13 cellular contexts compared by ENCODE assay signal in the genomic region with DNA sequence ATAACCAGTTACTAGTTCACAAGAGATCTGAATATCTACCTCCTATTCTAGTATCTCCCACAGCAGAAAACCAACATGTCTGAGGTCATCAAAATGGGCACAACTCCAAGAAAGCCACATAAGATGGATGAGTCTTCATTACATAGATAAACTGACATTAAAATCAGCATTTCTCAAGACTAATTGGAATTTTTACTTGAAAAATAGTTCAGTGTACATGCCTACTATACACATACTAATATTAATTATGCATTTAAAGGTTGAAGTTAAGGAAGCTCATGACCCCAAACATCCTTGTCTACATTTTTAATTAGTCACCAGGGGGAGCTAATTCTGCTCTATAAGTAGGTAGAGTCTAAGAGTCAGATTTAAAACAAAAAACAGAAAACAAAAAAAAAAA. TPM values are rescaled to one million over a fixed set of nuclear protein-coding genes. Genes with fewer than 3 reads are reported as not detected.
DNase-seq lines count a peak whose midpoint lies in the region; ATAC-seq and TF ChIP-seq lines count a peak whose summit lies in the region.
"Had no signal": no experiment of that assay in that cellular context is flagged by ENCODE, and none has a peak within 500 bp of the region (broad histone marks: within the 10 kb centered on the region; RNA-seq: fewer than 3 reads in every experiment).

No MANE protein-coding gene starts in this region.

- no peaks in the 10 kb centered on the region for H3K4me1 Mint-ChIP-seq in activated CD4-positive, alpha-beta T cell treated with anti-CD3 and anti-CD28 coated beads for 36 hours

- H3K27me3 ChIP-seq in HCT116 (ENCODE audit: insufficient read depth, low read length), result no peaks in the 10 kb centered on the region
- H3K27me3 ChIP-seq in RWPE2 (ENCODE audit: insufficient read depth, poor library complexity, severe bottlenecking), result peaks cover 2% of the 10 kb centered on the region
- H3K27me3 ChIP-seq: ascending aorta had no signal

- POLR2A ChIA-PET in HCT116 (lab: Charles Lee), result no interaction called here
- POLR2A ChIA-PET in activated CD4-positive, alpha-beta T cell treated with anti-CD3 and anti-CD28 coated beads for 36 hours (lab: Charles Lee), result no interaction called here

- H3K27ac Mint-ChIP-seq in activated CD4-positive, alpha-beta T cell treated with anti-CD3 and anti-CD28 coated beads for 36 hours, result no peak overlapping the region

- no peak overlapping the region for H3K4me3 Mint-ChIP-seq in activated CD4-positive, alpha-beta T cell treated with anti-CD3 and anti-CD28 coated beads for 36 hours

- H2AFZ ChIP-seq in HCT116 (ENCODE audit: low read depth, low read length, poor library complexity, severe bottlenecking), result no peak overlapping the region

- intact Hi-C loops in HCT116 (cut with micrococcal nuclease), result no loop called here
- intact Hi-C loops in activated CD4-positive, alpha-beta T cell treated with anti-CD3 and anti-CD28 coated beads for 36 hours (cut with DNase I, micrococcal nuclease), result no loop called here

- H3K4me2 ChIP-seq in HCT116 (ENCODE audit: low read length), result no peak overlapping the region

- peak; percentile 13 for DNase-seq in AG08395 (ENCODE audit: low spot score)
- DNase-seq in HCT116 (ENCODE audit: low read depth, low spot score), result peak; percentile 7
- DNase-seq in RWPE2 (ENCODE audit: low spot score), result no peak
- peak; percentile 54 for DNase-seq in fibroblast of pulmonary artery (ENCODE audit: low read depth)
- no peak for DNase-seq in activated CD4-positive, alpha-beta T cell treated with anti-CD3 and anti-CD28 coated beads for 36 hours
- DNase-seq: activated CD4-positive, alpha-beta T cell treated with anti-CD3 and anti-CD28 coated beads for 48 hours; NCI-H526 treated with DMSO at 0.1 percent for 48 hours; right lobe of liver; stimulated activated naive CD4-positive, alpha-beta T cell had no signal

- no peaks in the 10 kb centered on the region for H3K79me2 ChIP-seq in HCT116 (ENCODE audit: insufficient read depth, low read length)

- no peaks in the 10 kb centered on the region for H3K36me3 ChIP-seq in HCT116 (ENCODE audit: control insufficient read depth in 1 of 2, insufficient read depth in 2 of 2, low read length in 2 of 2)
- H3K36me3 ChIP-seq in RWPE2 (ENCODE audit: low read depth), result no peaks in the 10 kb centered on the region
- H3K36me3 ChIP-seq: ascending aorta, right lobe of liver had no signal

- RAD21 ChIA-PET in HCT116 (lab: Charles Lee; ENCODE audit: low non-redundant PET in 1 of 2, low total read pairs in 2 of 2, uncharacterized antibody in 2 of 2, unreplicated experiment in 2 of 2), result no interaction called here

- no peak overlapping the region for H3K4me3 ChIP-seq in HCT116 (replicated peaks in 1 of 2; ENCODE audit: low read depth in 1 of 2, low read length in 2 of 2)
- H3K4me3 ChIP-seq in RWPE2 (ENCODE audit: severe bottlenecking), result no peak overlapping the region
- H3K4me3 ChIP-seq in fibroblast of pulmonary artery (replicated peaks; ENCODE audit: low read depth, low read length), result no peak overlapping the region
- H3K4me3 ChIP-seq: ascending aorta, right lobe of liver had no signal

- TF ChIP-seq POLR2A in HCT116 (IDR thresholded peaks at IDR 0.05; ENCODE audit: borderline replicate concordance, extremely low read depth, insufficient read depth, insufficient read length), result no peak

- TF ChIP-seq RAD21 in HCT116 (IDR thresholded peaks at IDR 0.05; ENCODE audit: low read depth), result no peak

- ATAC-seq in HCT116 (no peak), RWPE2 (ENCODE audit: low read depth) (no peak), GM18858 (IDR thresholded peaks at IDR 0.05; ENCODE audit: unreplicated experiment) (no peak), GM18867 (IDR thresholded peaks at IDR 0.05; ENCODE audit: unreplicated experiment) (no peak), GM18519 (IDR thresholded peaks at IDR 0.05; ENCODE audit: low FRiP score, unreplicated experiment) (no peak)
- ATAC-seq in activated CD4-positive, alpha-beta T cell treated with anti-CD3 and anti-CD28 coated beads for 36 hours, result no peak
- ATAC-seq: right lobe of liver had no signal

- H3K9me3 ChIP-seq in HCT116 (ENCODE audit: control insufficient read depth in 1 of 2, insufficient read depth in 1 of 2, low read depth in 1 of 2, low read length in 2 of 2) (no peaks in the 10 kb centered on the region), RWPE2 (ENCODE audit: severe bottlenecking) (no peaks in the 10 kb centered on the region)
- H3K9me3 ChIP-seq: ascending aorta had no signal

- no peak overlapping the region for H3K27ac ChIP-seq in HCT116 (ENCODE audit: low read depth, low read length)
- no peak overlapping the region for H3K27ac ChIP-seq in RWPE2 (ENCODE audit: poor library complexity, severe bottlenecking)
- H3K27ac ChIP-seq: ascending aorta, right lobe of liver had no signal

- no peaks in the 10 kb centered on the region for H3K36me3 Mint-ChIP-seq in activated CD4-positive, alpha-beta T cell treated with anti-CD3 and anti-CD28 coated beads for 36 hours (ENCODE audit: low read depth)

- BruUV-seq in HCT116 (replicated peaks; lab: Mats Ljungman, UMichigan), result no TSS peak

- H3K9ac ChIP-seq in HCT116 (ENCODE audit: low read length), result no peak overlapping the region

- H3K9me3 Mint-ChIP-seq in activated CD4-positive, alpha-beta T cell treated with anti-CD3 and anti-CD28 coated beads for 36 hours (ENCODE audit: low read depth), result no peaks in the 10 kb centered on the region

- H3K9me2 ChIP-seq in HCT116 (ENCODE audit: insufficient read depth), result no peaks in the 10 kb centered on the region

- CTCF ChIA-PET in HCT116 (lab: Charles Lee), result interaction anchor here (1.0 kb wide), 1 partner anchor 148 kb away, joined by 3 read pairs; no protein-coding TSS in a partner anchor
- CTCF ChIA-PET in activated CD4-positive, alpha-beta T cell treated with anti-CD3 and anti-CD28 coated beads for 36 hours (lab: Charles Lee), result no interaction called here

- TF ChIP-seq CTCF in HCT116 (IDR thresholded peaks at IDR 0.05 in 2 of 3, conservative IDR thresholded peaks at IDR 0.05 in 1 of 3; ENCODE audit: borderline replicate concordance in 1 of 3, insufficient read depth in 1 of 3, low read depth in 2 of 3, low read length in 2 of 3), result 0 out of 6 replicates have a peak, but pooled peaks of 1 of the 3 experiments have one; percentile 21
- peak; percentile 24 for TF ChIP-seq CTCF in RWPE2 (IDR thresholded peaks at IDR 0.05; ENCODE audit: poor library complexity, severe bottlenecking)
- TF ChIP-seq CTCF in fibroblast of pulmonary artery (IDR thresholded peaks at IDR 0.05; ENCODE audit: low read length, missing control alignments), result peak; percentile 21

- H3K4me1 ChIP-seq in HCT116 (ENCODE audit: control insufficient read depth in 1 of 2, insufficient read depth in 2 of 2, low read length in 2 of 2) (no peaks in the 10 kb centered on the region), RWPE2 (ENCODE audit: insufficient read depth, poor library complexity, severe bottlenecking) (no peaks in the 10 kb centered on the region)
- H3K4me1 ChIP-seq: right lobe of liver had no signal

- no peaks in the 10 kb centered on the region for H4K20me1 ChIP-seq in HCT116 (ENCODE audit: insufficient read depth)

- H3K27me3 Mint-ChIP-seq in activated CD4-positive, alpha-beta T cell treated with anti-CD3 and anti-CD28 coated beads for 36 hours, result peaks cover 4% of the 10 kb centered on the region

TF ChIP-seq in HCT116, 20 proteins besides CTCF, POLR2A, EP300 and RAD21:
- TF ChIP-seq SP1 (IDR thresholded peaks at IDR 0.05; ENCODE audit: low read depth) (no peak), ZNF274 (IDR thresholded peaks at IDR 0.05; ENCODE audit: low read depth, low read length) (no peak), EZH2 (IDR thresholded peaks at IDR 0.05) (no peak), EZH2phosphoT487 (IDR thresholded peaks at IDR 0.05; ENCODE audit: borderline replicate concordance) (no peak), EGR1 (IDR thresholded peaks at IDR 0.05; ENCODE audit: low read depth) (no peak), CEBPB (IDR thresholded peaks at IDR 0.05; ENCODE audit: low read depth) (no peak)

RNA-seq across cellular contexts. Expression of a gene that starts 41.9 kb away (rescaled TPM):
- 0.10 TPM for total RNA-seq in HCT116 (2021; ENCODE audit: unreplicated experiment)
- 0.01 TPM in 1 of 2 replicates, not detected in the other for polyA plus RNA-seq in HCT116 (2012)
- total RNA-seq in activated CD4-positive, alpha-beta T cell treated with anti-CD3 and anti-CD28 coated beads for 36 hours, result not detected

Comparison
In these comparisons a context has a peak if more than half of its experiments do, and no peak if none do; other contexts are left out.
1. DNase-seq: peak in AG08395 (single experiment), HCT116 (single experiment) and fibroblast of pulmonary artery (single experiment); none in RWPE2 (single experiment) and activated CD4-positive, alpha-beta T cell treated with anti-CD3 and anti-CD28 coated beads for 36 hours (single experiment).